ENCODE assay signal across 15 cellular contexts in genomic region chr2:175605599-175605988, GRCh38.
A peak's percentile ranks its signal among the peaks of the same experiment; 100 is the strongest.
DNase-seq lines count a peak whose midpoint lies in the region; ATAC-seq and TF ChIP-seq lines count a peak whose summit lies in the region.
"Had no signal": no experiment of that assay in that cellular context is flagged by ENCODE, and none has a peak within 500 bp of the region (broad histone marks: within the 10 kb centered on the region; RNA-seq: fewer than 3 reads in every experiment).

No MANE protein-coding gene starts in this region.

- peaks cover 4% of the 10 kb centered on the region for H3F3A ChIP-seq in neural progenitor cell (ENCODE audit: low read depth)

- H3K4me3 ChIP-seq in neural progenitor cell, result no peak overlapping the region
- H3K4me3 ChIP-seq: BLaER1, Peyer's patch had no signal

- no peaks in the 10 kb centered on the region for H4K20me1 ChIP-seq in neural progenitor cell (ENCODE audit: low read depth)
- H4K20me1 ChIP-seq: BLaER1 had no signal

- H3K27ac Mint-ChIP-seq in progenitor cell of endocrine pancreas (peak overlapping the region; percentile 85), neural progenitor cell (no peak overlapping the region)
- H3K27ac Mint-ChIP-seq: CD8-positive, alpha-beta T cell had no signal

- no peak for ATAC-seq in GM18502 (IDR thresholded peaks at IDR 0.05; ENCODE audit: poor library complexity, unreplicated experiment)
- ATAC-seq: CD8-positive, alpha-beta T cell; Right ventricle myocardium inferior had no signal

- peaks cover 3% of the 10 kb centered on the region for H3K9me3 Mint-ChIP-seq in progenitor cell of endocrine pancreas (ENCODE audit: low read depth)
- no peaks in the 10 kb centered on the region for H3K9me3 Mint-ChIP-seq in neural progenitor cell
- H3K9me3 Mint-ChIP-seq: CD8-positive, alpha-beta T cell had no signal

- peaks cover 4% of the 10 kb centered on the region for H3K36me3 Mint-ChIP-seq in progenitor cell of endocrine pancreas (ENCODE audit: insufficient read depth)
- no peaks in the 10 kb centered on the region for H3K36me3 Mint-ChIP-seq in neural progenitor cell
- H3K36me3 Mint-ChIP-seq: CD8-positive, alpha-beta T cell had no signal

- H2AFZ ChIP-seq in neural progenitor cell (replicated peaks), result no peak overlapping the region

- H3K27me3 ChIP-seq in neural progenitor cell, result no peaks in the 10 kb centered on the region
- H3K27me3 ChIP-seq: BLaER1, Peyer's patch had no signal

- no peaks in the 10 kb centered on the region for H3K36me3 ChIP-seq in neural progenitor cell
- H3K36me3 ChIP-seq: BLaER1, Peyer's patch had no signal

- no peak overlapping the region for H3K4me2 ChIP-seq in neural progenitor cell
- H3K4me2 ChIP-seq: BLaER1 had no signal

- no peaks in the 10 kb centered on the region for H3K79me2 ChIP-seq in neural progenitor cell (ENCODE audit: low read depth)

- peak; percentile 68 for DNase-seq in NCI-H510A treated with DMSO at 0.1 percent for 48 hours (lab: John Stamatoyannopoulos, UW)
- no peak for DNase-seq in NCI-H510A (lab: John Stamatoyannopoulos, UW)
- DNase-seq in NCI-H345 (lab: John Stamatoyannopoulos, UW), result peak; percentile 68
- no peak for DNase-seq in progenitor cell of endocrine pancreas (ENCODE audit: low spot score, unreplicated experiment)
- DNase-seq in anterior cingulate cortex (lab: John Stamatoyannopoulos, UW), result no peak
- no peak for DNase-seq in neural progenitor cell (ENCODE audit: low spot score)
- DNase-seq: CD8-positive, alpha-beta T cell; HCEC 1CT; NCI-H1417 treated with DMSO at 0.1 percent for 48 hours; Peyer's patch had no signal

- no peaks in the 10 kb centered on the region for H3K9me3 ChIP-seq in neural progenitor cell (ENCODE audit: low read depth)
- H3K9me3 ChIP-seq: BLaER1, Peyer's patch had no signal

- TF ChIP-seq CTCF in VCaP (conservative IDR thresholded peaks at IDR 0.05), result no peak
- TF ChIP-seq CTCF in progenitor cell of endocrine pancreas (IDR thresholded peaks at IDR 0.05; ENCODE audit: unreplicated experiment), result no peak
- no peak for TF ChIP-seq CTCF in neural progenitor cell (IDR thresholded peaks at IDR 0.05)

- H3K4me3 Mint-ChIP-seq in progenitor cell of endocrine pancreas (ENCODE audit: low read depth) (peak overlapping the region; percentile 30), neural progenitor cell (no peak overlapping the region)
- H3K4me3 Mint-ChIP-seq: CD8-positive, alpha-beta T cell had no signal

- peak overlapping the region; percentile 77 for H3K27ac ChIP-seq in VCaP
- H3K27ac ChIP-seq in neural progenitor cell, result no peak overlapping the region
- H3K27ac ChIP-seq: BLaER1, HL-60, Peyer's patch had no signal

- H3K4me1 ChIP-seq in neural progenitor cell, result peaks cover 13% of the 10 kb centered on the region
- H3K4me1 ChIP-seq: BLaER1, Peyer's patch had no signal

- no peaks in the 10 kb centered on the region for H3K27me3 Mint-ChIP-seq in progenitor cell of endocrine pancreas
- no peaks in the 10 kb centered on the region for H3K27me3 Mint-ChIP-seq in neural progenitor cell (ENCODE audit: insufficient read depth, low read depth)

- H3K4me1 Mint-ChIP-seq in progenitor cell of endocrine pancreas (ENCODE audit: low read depth) (peaks cover 21% of the 10 kb centered on the region), neural progenitor cell (peaks cover 10% of the 10 kb centered on the region)

- H3K9ac ChIP-seq in neural progenitor cell, result no peak overlapping the region
- H3K9ac ChIP-seq: BLaER1 had no signal

Comparison
In these comparisons a context has a peak if more than half of its experiments do, and no peak if none do; other contexts are left out.
1. DNase-seq: peak in NCI-H510A treated with DMSO at 0.1 percent for 48 hours (single experiment) and NCI-H345 (single experiment); none in NCI-H510A (single experiment), progenitor cell of endocrine pancreas (single experiment), anterior cingulate cortex (0 of 58) and neural progenitor cell (single experiment).